ENCODE assay signal across 1 cellular context in the genomic region with DNA sequence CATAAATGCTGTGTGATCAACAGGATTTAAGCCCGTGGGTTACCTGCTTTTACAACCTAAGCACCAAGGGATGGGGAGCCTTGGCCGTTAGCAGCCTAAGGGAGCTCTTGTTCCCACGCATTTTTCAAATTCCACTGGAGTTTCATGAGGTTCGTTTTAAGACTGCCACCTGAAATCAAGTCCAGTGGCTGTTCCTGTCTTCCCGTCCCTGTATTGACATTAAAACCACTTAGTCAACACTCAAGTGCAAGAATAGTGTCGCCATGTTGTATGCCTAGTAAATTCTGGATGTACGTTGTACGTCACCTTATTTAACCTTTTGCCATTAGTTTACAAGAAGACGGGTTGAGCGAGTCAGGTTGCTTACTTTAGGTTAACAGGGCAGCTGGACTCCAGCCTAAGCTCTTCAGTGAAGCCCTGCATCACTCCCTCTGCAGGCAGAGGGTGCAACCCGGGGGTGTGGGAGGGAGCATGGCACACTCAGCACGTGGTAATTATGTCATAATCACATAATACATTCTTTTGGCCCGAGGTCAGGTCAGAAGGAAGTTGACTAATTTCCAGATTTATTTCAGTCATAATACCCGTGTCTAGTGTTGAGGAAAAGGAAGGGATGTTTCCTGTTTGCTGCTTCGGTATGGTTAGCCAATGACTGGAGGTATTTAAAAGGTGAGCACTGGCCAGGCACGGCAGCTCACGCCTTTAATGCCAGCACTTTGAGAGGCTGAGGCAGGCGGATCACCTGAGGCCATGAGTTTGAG.
TF ChIP-seq lines count a peak whose summit lies in the region.

No MANE protein-coding gene starts in this region.

TF ChIP-seq in HepG2, 621 proteins besides CTCF, POLR2A, EP300 and RAD21 (continued from another document and continues in another):
- TF ChIP-seq HOXA3 (CRISPR knock-in tag; IDR thresholded peaks at IDR 0.05) (peak; percentile 50; the same call in 1 of the 2 replicates), MEIS1 (CRISPR knock-in tag; IDR thresholded peaks at IDR 0.05; ENCODE audit: borderline replicate concordance) (no peak), STAT6 (CRISPR knock-in tag; IDR thresholded peaks at IDR 0.05; ENCODE audit: borderline replicate concordance) (no peak), SIX1 (CRISPR knock-in tag; IDR thresholded peaks at IDR 0.05; ENCODE audit: borderline replicate concordance) (no peak), MED1 (CRISPR knock-in tag; IDR thresholded peaks at IDR 0.05) (peak; percentile 45; the same call in 1 of the 2 replicates), CREBL2 (CRISPR knock-in tag; IDR thresholded peaks at IDR 0.05; ENCODE audit: borderline replicate concordance) (no peak), HDAC6 (IDR thresholded peaks at IDR 0.05; ENCODE audit: low read depth, low read length) (no peak), ZNF350 (CRISPR knock-in tag; IDR thresholded peaks at IDR 0.05; ENCODE audit: borderline replicate concordance, low read depth) (no peak), ZFP62 (CRISPR knock-in tag; IDR thresholded peaks at IDR 0.05) (no peak), EHMT2 (IDR thresholded peaks at IDR 0.05; ENCODE audit: borderline replicate concordance, low read depth, low read length) (0 out of 2 replicates have a peak, but pooled peaks have one; percentile 45), MED8 (CRISPR knock-in tag; IDR thresholded peaks at IDR 0.05; ENCODE audit: insufficient replicate concordance) (no peak), MAZ (IDR thresholded peaks at IDR 0.05; ENCODE audit: borderline replicate concordance, low read depth, low read length) (no peak), MAZ (CRISPR knock-in tag; IDR thresholded peaks at IDR 0.05; ENCODE audit: low read depth) (no peak), PITX1 (CRISPR knock-in tag; IDR thresholded peaks at IDR 0.05) (peak; percentile 50; the same call in 1 of the 2 replicates), BORCS8-MEF2B (CRISPR knock-in tag; IDR thresholded peaks at IDR 0.05) (no peak), NPAS2 (CRISPR knock-in tag; IDR thresholded peaks at IDR 0.05; ENCODE audit: borderline replicate concordance) (no peak), DR1 (CRISPR knock-in tag; IDR thresholded peaks at IDR 0.05) (no peak), FOSL2 (CRISPR knock-in tag; IDR thresholded peaks at IDR 0.05) (peak; percentile 63), ZIK1 (CRISPR knock-in tag; IDR thresholded peaks at IDR 0.05; ENCODE audit: borderline replicate concordance, low read depth) (no peak), NR3C1 (CRISPR knock-in tag; IDR thresholded peaks at IDR 0.05) (no peak), TRAFD1 (CRISPR knock-in tag; IDR thresholded peaks at IDR 0.05; ENCODE audit: borderline replicate concordance) (no peak), ZNF577 (CRISPR knock-in tag; IDR thresholded peaks at IDR 0.05; ENCODE audit: borderline replicate concordance, low read depth) (no peak), ZFP41 (CRISPR knock-in tag; IDR thresholded peaks at IDR 0.05; ENCODE audit: borderline replicate concordance) (no peak), MEF2D (CRISPR knock-in tag; IDR thresholded peaks at IDR 0.05) (0 out of 2 replicates have a peak, but pooled peaks have one; percentile 27), USF2 (IDR thresholded peaks at IDR 0.05; ENCODE audit: low read depth, low read length) (0 out of 2 replicates have a peak, but pooled peaks have one; percentile 23), USF2 (CRISPR knock-in tag; IDR thresholded peaks at IDR 0.05; ENCODE audit: borderline replicate concordance) (no peak), TAF15 (IDR thresholded peaks at IDR 0.05; ENCODE audit: low read depth, low read length, poor library complexity, severe bottlenecking) (no peak), TBL1XR1 (IDR thresholded peaks at IDR 0.05; ENCODE audit: borderline replicate concordance, low read length, partially characterized antibody) (no peak), TOE1 (CRISPR knock-in tag; IDR thresholded peaks at IDR 0.05) (no peak), KMT2A (CRISPR knock-in tag; IDR thresholded peaks at IDR 0.05) (no peak)
- TF ChIP-seq, protein P1, sequence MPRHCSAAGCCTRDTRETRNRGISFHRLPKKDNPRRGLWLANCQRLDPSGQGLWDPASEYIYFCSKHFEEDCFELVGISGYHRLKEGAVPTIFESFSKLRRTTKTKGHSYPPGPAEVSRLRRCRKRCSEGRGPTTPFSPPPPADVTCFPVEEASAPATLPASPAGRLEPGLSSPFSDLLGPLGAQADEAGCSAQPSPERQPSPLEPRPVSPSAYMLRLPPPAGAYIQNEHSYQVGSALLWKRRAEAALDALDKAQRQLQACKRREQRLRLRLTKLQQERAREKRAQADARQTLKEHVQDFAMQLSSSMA (CRISPR knock-in tag; IDR thresholded peaks at IDR 0.05) = no peak
- TF ChIP-seq, protein P2, sequence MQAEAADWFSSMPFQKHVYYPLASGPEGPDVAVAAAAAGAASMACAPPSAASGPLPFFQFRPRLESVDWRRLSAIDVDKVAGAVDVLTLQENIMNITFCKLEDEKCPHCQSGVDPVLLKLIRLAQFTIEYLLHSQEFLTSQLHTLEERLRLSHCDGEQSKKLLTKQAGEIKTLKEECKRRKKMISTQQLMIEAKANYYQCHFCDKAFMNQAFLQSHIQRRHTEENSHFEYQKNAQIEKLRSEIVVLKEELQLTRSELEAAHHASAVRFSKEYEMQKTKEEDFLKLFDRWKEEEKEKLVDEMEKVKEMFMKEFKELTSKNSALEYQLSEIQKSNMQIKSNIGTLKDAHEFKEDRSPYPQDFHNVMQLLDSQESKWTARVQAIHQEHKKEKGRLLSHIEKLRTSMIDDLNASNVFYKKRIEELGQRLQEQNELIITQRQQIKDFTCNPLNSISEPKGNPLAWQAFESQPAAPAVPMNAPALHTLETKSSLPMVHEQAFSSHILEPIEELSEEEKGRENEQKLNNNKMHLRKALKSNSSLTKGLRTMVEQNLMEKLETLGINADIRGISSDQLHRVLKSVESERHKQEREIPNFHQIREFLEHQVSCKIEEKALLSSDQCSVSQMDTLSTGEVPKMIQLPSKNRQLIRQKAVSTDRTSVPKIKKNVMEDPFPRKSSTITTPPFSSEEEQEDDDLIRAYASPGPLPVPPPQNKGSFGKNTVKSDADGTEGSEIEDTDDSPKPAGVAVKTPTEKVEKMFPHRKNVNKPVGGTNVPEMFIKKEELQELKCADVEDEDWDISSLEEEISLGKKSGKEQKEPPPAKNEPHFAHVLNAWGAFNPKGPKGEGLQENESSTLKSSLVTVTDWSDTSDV (CRISPR knock-in tag; IDR thresholded peaks at IDR 0.05) = no peak
- TF ChIP-seq, protein P3, sequence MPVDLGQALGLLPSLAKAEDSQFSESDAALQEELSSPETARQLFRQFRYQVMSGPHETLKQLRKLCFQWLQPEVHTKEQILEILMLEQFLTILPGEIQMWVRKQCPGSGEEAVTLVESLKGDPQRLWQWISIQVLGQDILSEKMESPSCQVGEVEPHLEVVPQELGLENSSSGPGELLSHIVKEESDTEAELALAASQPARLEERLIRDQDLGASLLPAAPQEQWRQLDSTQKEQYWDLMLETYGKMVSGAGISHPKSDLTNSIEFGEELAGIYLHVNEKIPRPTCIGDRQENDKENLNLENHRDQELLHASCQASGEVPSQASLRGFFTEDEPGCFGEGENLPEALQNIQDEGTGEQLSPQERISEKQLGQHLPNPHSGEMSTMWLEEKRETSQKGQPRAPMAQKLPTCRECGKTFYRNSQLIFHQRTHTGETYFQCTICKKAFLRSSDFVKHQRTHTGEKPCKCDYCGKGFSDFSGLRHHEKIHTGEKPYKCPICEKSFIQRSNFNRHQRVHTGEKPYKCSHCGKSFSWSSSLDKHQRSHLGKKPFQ (CRISPR knock-in tag; IDR thresholded peaks at IDR 0.05; ENCODE audit: insufficient replicate concordance) = no peak
- TF ChIP-seq, protein P4, sequence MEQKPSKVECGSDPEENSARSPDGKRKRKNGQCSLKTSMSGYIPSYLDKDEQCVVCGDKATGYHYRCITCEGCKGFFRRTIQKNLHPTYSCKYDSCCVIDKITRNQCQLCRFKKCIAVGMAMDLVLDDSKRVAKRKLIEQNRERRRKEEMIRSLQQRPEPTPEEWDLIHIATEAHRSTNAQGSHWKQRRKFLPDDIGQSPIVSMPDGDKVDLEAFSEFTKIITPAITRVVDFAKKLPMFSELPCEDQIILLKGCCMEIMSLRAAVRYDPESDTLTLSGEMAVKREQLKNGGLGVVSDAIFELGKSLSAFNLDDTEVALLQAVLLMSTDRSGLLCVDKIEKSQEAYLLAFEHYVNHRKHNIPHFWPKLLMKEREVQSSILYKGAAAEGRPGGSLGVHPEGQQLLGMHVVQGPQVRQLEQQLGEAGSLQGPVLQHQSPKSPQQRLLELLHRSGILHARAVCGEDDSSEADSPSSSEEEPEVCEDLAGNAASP (CRISPR knock-in tag; IDR thresholded peaks at IDR 0.05; ENCODE audit: borderline replicate concordance) = peak; percentile 89
- TF ChIP-seq, protein P5, sequence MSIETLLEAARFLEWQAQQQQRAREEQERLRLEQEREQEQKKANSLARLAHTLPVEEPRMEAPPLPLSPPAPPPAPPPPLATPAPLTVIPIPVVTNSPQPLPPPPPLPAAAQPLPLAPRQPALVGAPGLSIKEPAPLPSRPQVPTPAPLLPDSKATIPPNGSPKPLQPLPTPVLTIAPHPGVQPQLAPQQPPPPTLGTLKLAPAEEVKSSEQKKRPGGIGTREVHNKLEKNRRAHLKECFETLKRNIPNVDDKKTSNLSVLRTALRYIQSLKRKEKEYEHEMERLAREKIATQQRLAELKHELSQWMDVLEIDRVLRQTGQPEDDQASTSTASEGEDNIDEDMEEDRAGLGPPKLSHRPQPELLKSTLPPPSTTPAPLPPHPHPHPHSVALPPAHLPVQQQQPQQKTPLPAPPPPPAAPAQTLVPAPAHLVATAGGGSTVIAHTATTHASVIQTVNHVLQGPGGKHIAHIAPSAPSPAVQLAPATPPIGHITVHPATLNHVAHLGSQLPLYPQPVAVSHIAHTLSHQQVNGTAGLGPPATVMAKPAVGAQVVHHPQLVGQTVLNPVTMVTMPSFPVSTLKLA (IDR thresholded peaks at IDR 0.05) = peak; percentile 54; the same call in 1 of the 2 replicates
- TF ChIP-seq, protein P6, sequence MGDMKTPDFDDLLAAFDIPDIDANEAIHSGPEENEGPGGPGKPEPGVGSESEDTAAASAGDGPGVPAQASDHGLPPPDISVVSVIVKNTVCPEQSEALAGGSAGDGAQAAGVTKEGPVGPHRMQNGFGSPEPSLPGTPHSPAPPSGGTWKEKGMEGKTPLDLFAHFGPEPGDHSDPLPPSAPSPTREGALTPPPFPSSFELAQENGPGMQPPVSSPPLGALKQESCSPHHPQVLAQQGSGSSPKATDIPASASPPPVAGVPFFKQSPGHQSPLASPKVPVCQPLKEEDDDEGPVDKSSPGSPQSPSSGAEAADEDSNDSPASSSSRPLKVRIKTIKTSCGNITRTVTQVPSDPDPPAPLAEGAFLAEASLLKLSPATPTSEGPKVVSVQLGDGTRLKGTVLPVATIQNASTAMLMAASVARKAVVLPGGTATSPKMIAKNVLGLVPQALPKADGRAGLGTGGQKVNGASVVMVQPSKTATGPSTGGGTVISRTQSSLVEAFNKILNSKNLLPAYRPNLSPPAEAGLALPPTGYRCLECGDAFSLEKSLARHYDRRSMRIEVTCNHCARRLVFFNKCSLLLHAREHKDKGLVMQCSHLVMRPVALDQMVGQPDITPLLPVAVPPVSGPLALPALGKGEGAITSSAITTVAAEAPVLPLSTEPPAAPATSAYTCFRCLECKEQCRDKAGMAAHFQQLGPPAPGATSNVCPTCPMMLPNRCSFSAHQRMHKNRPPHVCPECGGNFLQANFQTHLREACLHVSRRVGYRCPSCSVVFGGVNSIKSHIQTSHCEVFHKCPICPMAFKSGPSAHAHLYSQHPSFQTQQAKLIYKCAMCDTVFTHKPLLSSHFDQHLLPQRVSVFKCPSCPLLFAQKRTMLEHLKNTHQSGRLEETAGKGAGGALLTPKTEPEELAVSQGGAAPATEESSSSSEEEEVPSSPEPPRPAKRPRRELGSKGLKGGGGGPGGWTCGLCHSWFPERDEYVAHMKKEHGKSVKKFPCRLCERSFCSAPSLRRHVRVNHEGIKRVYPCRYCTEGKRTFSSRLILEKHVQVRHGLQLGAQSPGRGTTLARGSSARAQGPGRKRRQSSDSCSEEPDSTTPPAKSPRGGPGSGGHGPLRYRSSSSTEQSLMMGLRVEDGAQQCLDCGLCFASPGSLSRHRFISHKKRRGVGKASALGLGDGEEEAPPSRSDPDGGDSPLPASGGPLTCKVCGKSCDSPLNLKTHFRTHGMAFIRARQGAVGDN (CRISPR knock-in tag; IDR thresholded peaks at IDR 0.05) = no peak
